1 cellular context compared by ENCODE assay signal in genomic region chr5:90434116-90434714, GRCh38.
TF ChIP-seq lines count a peak whose summit lies in the region.

No MANE protein-coding gene starts in this region.

TF ChIP-seq in SK-N-SH treated with all-trans-retinoic acid at 6 μM for 48 hours, 23 proteins besides CTCF, POLR2A, EP300 and RAD21 (continued from another document):
- TF ChIP-seq CREB5 (CRISPR knock-in tag; IDR thresholded peaks at IDR 0.05; ENCODE audit: low read depth) (no peak), ZNF8 (CRISPR knock-in tag; IDR thresholded peaks at IDR 0.05) (no peak), ZFP30 (CRISPR knock-in tag; IDR thresholded peaks at IDR 0.05) (no peak), ESRRG (CRISPR knock-in tag; IDR thresholded peaks at IDR 0.05) (no peak), ZC3H10 (CRISPR knock-in tag; IDR thresholded peaks at IDR 0.05) (no peak), POU6F1 (CRISPR knock-in tag; IDR thresholded peaks at IDR 0.05; ENCODE audit: borderline replicate concordance, low read depth) (no peak)
